ENCODE assay signal across 1 cellular context in the genomic region with DNA sequence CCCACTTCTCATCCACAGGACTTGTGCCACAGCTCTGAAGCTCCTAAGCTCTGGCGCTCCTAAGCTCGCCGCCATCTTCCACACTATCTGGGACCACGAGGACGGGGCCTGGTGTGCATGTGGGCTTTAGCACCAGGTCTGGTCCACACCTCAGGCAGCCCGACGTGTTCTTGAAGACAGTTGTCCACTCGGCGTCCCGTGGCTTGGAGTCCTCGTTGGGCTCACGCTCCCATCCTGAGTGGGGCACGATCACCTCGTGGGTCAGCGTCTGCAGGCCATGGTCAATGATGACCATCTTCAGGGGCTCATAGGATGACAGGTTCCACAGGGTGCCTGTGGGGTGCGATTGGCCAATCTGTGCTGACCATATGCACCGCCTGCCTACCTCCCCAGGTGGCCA.
TF ChIP-seq lines count a peak whose summit lies in the region.

No MANE protein-coding gene starts in this region.

TF ChIP-seq in K562, 482 proteins besides CTCF, POLR2A, EP300 and RAD21:
- peak; percentile 25 for TF ChIP-seq KAT2B (IDR thresholded peaks at IDR 0.05; ENCODE audit: low read depth, low read length)
- TF ChIP-seq CBX3 (IDR thresholded peaks at IDR 0.05; ENCODE audit: borderline replicate concordance in 1 of 2, low read length in 2 of 2): peak in 1 of 2 experiments; percentile 87; a peak in 1 of 3 replicates
- TF ChIP-seq KDM5B (IDR thresholded peaks at IDR 0.05; ENCODE audit: insufficient replicate concordance, low read depth, low read length): peak; percentile 36
- TF ChIP-seq FOXM1 (IDR thresholded peaks at IDR 0.05; ENCODE audit: low read depth): no peak
- no peak for TF ChIP-seq FOXM1 (CRISPR knock-in tag; IDR thresholded peaks at IDR 0.05; ENCODE audit: low read depth)
- no peak for TF ChIP-seq RBM14 (IDR thresholded peaks at IDR 0.05; ENCODE audit: borderline replicate concordance, insufficient read depth, low read depth, low read length)
- TF ChIP-seq, protein P1, sequence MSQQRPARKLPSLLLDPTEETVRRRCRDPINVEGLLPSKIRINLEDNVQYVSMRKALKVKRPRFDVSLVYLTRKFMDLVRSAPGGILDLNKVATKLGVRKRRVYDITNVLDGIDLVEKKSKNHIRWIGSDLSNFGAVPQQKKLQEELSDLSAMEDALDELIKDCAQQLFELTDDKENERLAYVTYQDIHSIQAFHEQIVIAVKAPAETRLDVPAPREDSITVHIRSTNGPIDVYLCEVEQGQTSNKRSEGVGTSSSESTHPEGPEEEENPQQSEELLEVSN (IDR thresholded peaks at IDR 0.05; ENCODE audit: borderline replicate concordance in 1 of 2, extremely low read depth in 1 of 2, insufficient read depth in 1 of 2, insufficient read length in 1 of 2, low read depth in 1 of 2, low read length in 1 of 2, poor library complexity in 1 of 2, severe bottlenecking in 1 of 2): peak in 1 of 2 experiments; percentile 36
- TF ChIP-seq ARID2 (IDR thresholded peaks at IDR 0.05): no peak
- TF ChIP-seq ARHGAP35 (IDR thresholded peaks at IDR 0.05; ENCODE audit: partially characterized antibody): no peak
- no peak for TF ChIP-seq ZNF165 (CRISPR knock-in tag; IDR thresholded peaks at IDR 0.05; ENCODE audit: borderline replicate concordance)
- TF ChIP-seq, protein P2, sequence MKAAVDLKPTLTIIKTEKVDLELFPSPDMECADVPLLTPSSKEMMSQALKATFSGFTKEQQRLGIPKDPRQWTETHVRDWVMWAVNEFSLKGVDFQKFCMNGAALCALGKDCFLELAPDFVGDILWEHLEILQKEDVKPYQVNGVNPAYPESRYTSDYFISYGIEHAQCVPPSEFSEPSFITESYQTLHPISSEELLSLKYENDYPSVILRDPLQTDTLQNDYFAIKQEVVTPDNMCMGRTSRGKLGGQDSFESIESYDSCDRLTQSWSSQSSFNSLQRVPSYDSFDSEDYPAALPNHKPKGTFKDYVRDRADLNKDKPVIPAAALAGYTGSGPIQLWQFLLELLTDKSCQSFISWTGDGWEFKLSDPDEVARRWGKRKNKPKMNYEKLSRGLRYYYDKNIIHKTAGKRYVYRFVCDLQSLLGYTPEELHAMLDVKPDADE (conservative IDR thresholded peaks at IDR 0.05; ENCODE audit: control insufficient read depth, low read depth, low read length): 0 out of 2 replicates have a peak, but pooled peaks have one; percentile 33
- TF ChIP-seq, protein P3, sequence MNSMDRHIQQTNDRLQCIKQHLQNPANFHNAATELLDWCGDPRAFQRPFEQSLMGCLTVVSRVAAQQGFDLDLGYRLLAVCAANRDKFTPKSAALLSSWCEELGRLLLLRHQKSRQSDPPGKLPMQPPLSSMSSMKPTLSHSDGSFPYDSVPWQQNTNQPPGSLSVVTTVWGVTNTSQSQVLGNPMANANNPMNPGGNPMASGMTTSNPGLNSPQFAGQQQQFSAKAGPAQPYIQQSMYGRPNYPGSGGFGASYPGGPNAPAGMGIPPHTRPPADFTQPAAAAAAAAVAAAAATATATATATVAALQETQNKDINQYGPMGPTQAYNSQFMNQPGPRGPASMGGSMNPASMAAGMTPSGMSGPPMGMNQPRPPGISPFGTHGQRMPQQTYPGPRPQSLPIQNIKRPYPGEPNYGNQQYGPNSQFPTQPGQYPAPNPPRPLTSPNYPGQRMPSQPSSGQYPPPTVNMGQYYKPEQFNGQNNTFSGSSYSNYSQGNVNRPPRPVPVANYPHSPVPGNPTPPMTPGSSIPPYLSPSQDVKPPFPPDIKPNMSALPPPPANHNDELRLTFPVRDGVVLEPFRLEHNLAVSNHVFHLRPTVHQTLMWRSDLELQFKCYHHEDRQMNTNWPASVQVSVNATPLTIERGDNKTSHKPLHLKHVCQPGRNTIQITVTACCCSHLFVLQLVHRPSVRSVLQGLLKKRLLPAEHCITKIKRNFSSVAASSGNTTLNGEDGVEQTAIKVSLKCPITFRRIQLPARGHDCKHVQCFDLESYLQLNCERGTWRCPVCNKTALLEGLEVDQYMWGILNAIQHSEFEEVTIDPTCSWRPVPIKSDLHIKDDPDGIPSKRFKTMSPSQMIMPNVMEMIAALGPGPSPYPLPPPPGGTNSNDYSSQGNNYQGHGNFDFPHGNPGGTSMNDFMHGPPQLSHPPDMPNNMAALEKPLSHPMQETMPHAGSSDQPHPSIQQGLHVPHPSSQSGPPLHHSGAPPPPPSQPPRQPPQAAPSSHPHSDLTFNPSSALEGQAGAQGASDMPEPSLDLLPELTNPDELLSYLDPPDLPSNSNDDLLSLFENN (IDR thresholded peaks at IDR 0.05; ENCODE audit: low read depth in 2 of 2, low read length in 2 of 2): no peak
- 0 out of 2 replicates have a peak, but pooled peaks have one; percentile 5 for TF ChIP-seq SMC3 (conservative IDR thresholded peaks at IDR 0.05; ENCODE audit: insufficient read depth, low read depth, low read length)
